In the genomic region with DNA sequence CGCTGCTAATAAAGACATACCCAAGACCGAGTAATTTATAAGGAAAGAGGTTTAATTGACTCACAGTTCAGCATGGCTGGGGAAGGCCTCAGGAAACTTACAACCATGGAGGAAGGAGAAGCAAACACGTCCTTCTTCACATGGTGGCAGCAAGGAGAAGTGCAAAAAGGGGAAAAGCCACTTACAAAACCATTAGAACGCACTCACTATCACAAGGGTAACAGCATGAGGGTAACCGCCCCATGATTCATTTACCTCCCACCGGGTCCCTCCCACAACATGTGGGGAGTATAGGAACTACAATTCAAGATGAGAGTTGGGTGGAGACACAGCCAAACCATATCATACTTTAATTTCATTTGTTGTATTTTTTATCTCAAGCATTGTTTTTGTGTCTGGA, we compare ENCODE assay signal across 27 cellular contexts.
DNase-seq lines count a peak whose midpoint lies in the region; ATAC-seq and TF ChIP-seq lines count a peak whose summit lies in the region.
"Had no signal": no experiment of that assay in that cellular context is flagged by ENCODE, and none has a peak within 500 bp of the region (broad histone marks: within the 10 kb centered on the region; RNA-seq: fewer than 3 reads in every experiment).

No MANE protein-coding gene starts in this region.

- DNase-seq in A673 (ENCODE audit: low spot score) (peak; percentile 34), HUDEP-2 (lab: John Stamatoyannopoulos, UW; ENCODE audit: unreplicated experiment in 76 of 76) (peak in 45 of 76 experiments; percentile 0 to 74 (median 27)), RKO (ENCODE audit: low spot score) (peak; percentile 17), fibroblast of mammary gland (ENCODE audit: low read depth) (peak; percentile 20), progenitor cell of endocrine pancreas (ENCODE audit: low spot score, unreplicated experiment) (no peak)
- no peak for DNase-seq in activated naive CD4-positive, alpha-beta T cell treated with anti-CD3 and anti-CD28 coated beads, Interleukin-2, amount 50 U/mL, for 72 hours (ENCODE audit: low spot score in 2 of 2)
- DNase-seq: activated CD4-positive, alpha-beta memory T cell treated with anti-CD3 and anti-CD28 coated beads, Interleukin-2, amount 10 ng/mL, durations not matched to agents 7 days and 5 days; activated CD4-positive, CD25-positive, alpha-beta regulatory T cell; activated effector memory CD4-positive, alpha-beta T cell treated with Interleukin-2 at 50 U/mL for 16 hours; activated naive CD8-positive, alpha-beta T cell treated with anti-CD3 and anti-CD28 coated beads, Interleukin-2, amount 10 ng/mL, durations not matched to agents 7 days and 5 days; cerebellar nuclear complex; head of caudate nucleus; KG1; left cardiac atrium; mesenchymal stem cell; MM.1S; NCI-H187 treated with DMSO at 0.1 percent for 48 hours; NCI-H526; occipital lobe; stimulated activated CD4-positive, alpha-beta T cell treated with anti-CD3 and anti-CD28 coated beads, Interleukin-12 subunit alpha, Interleukin-12 subunit beta, amount 100 ng/mL, for 4 hours; stimulated activated CD4-positive, alpha-beta T cell treated with anti-CD3 and anti-CD28 coated beads, Interleukin-4, amount 100 ng/mL, for 24 hours; stimulated activated naive CD4-positive, alpha-beta T cell had no signal

- POLR2A ChIA-PET in A673 (lab: Charles Lee; ENCODE audit: low non-redundant PET) = no interaction called here

- no peaks in the 10 kb centered on the region for H3K9me3 ChIP-seq in A673 (ENCODE audit: low read depth, low read length, poor library complexity, severe bottlenecking)
- H3K9me3 ChIP-seq: right atrium auricular region, thoracic aorta had no signal

- no peaks in the 10 kb centered on the region for H3K9me3 Mint-ChIP-seq in activated naive CD4-positive, alpha-beta T cell treated with anti-CD3 and anti-CD28 coated beads, Interleukin-2, amount 50 U/mL, for 72 hours
- no peaks in the 10 kb centered on the region for H3K9me3 Mint-ChIP-seq in progenitor cell of endocrine pancreas (ENCODE audit: low read depth)
- H3K9me3 Mint-ChIP-seq: activated CD4-positive, alpha-beta memory T cell treated with anti-CD3 and anti-CD28 coated beads, Interleukin-2, amount 10 ng/mL, durations not matched to agents 7 days and 5 days; activated naive CD8-positive, alpha-beta T cell treated with anti-CD3 and anti-CD28 coated beads, Interleukin-2, amount 10 ng/mL, durations not matched to agents 7 days and 5 days had no signal

- ATAC-seq in activated naive CD4-positive, alpha-beta T cell treated with anti-CD3 and anti-CD28 coated beads, Interleukin-2, amount 50 U/mL, for 72 hours = no peak
- no peak for ATAC-seq in GM21515 (IDR thresholded peaks at IDR 0.05; ENCODE audit: unreplicated experiment)
- ATAC-seq in activated CD4-positive, CD25-positive, alpha-beta regulatory T cell treated with anti-CD3 and anti-CD28 coated beads, Interleukin-2, amount 50 U/mL, for 24 hours = no peak
- ATAC-seq: left cardiac atrium had no signal

- intact Hi-C loops in A673 (cut with micrococcal nuclease; ENCODE audit: unreplicated experiment) = loop anchor here (2.0 kb wide), 1 partner anchor 24 kb away; no protein-coding TSS in a partner anchor

- no peaks in the 10 kb centered on the region for H3K4me1 ChIP-seq in A673 (ENCODE audit: insufficient read depth, low read length, poor library complexity, severe bottlenecking)
- H3K4me1 ChIP-seq: BLaER1 treated with 17β-estradiol and CSF1 and Interleukin-3, amounts not matched to agents 10 nM and 100 nM; right atrium auricular region had no signal

- H3K27ac Mint-ChIP-seq in activated naive CD4-positive, alpha-beta T cell treated with anti-CD3 and anti-CD28 coated beads, Interleukin-2, amount 50 U/mL, for 72 hours = no peak overlapping the region
- no peak overlapping the region for H3K27ac Mint-ChIP-seq in progenitor cell of endocrine pancreas
- H3K27ac Mint-ChIP-seq: activated CD4-positive, alpha-beta memory T cell treated with anti-CD3 and anti-CD28 coated beads, Interleukin-2, amount 10 ng/mL, durations not matched to agents 7 days and 5 days; activated naive CD8-positive, alpha-beta T cell treated with anti-CD3 and anti-CD28 coated beads, Interleukin-2, amount 10 ng/mL, durations not matched to agents 7 days and 5 days had no signal

- peaks cover 3% of the 10 kb centered on the region for H3K4me1 Mint-ChIP-seq in progenitor cell of endocrine pancreas (ENCODE audit: low read depth)
- H3K4me1 Mint-ChIP-seq: activated naive CD8-positive, alpha-beta T cell treated with anti-CD3 and anti-CD28 coated beads, Interleukin-2, amount 10 ng/mL, durations not matched to agents 7 days and 5 days had no signal

- TF ChIP-seq CTCF in A673 (conservative IDR thresholded peaks at IDR 0.05; ENCODE audit: low read depth, low read length) (no peak), fibroblast of mammary gland (conservative IDR thresholded peaks at IDR 0.05; ENCODE audit: control insufficient read depth, insufficient read depth, low read depth, low read length) (no peak), progenitor cell of endocrine pancreas (IDR thresholded peaks at IDR 0.05; ENCODE audit: unreplicated experiment) (no peak)

- H3K36me3 Mint-ChIP-seq in activated naive CD4-positive, alpha-beta T cell treated with anti-CD3 and anti-CD28 coated beads, Interleukin-2, amount 50 U/mL, for 72 hours = peaks cover 13 to 15% of the 10 kb centered on the region in 2 donors
- peaks cover 8% of the 10 kb centered on the region for H3K36me3 Mint-ChIP-seq in progenitor cell of endocrine pancreas (ENCODE audit: insufficient read depth)

- H3K27me3 ChIP-seq in A673 (replicated peaks; ENCODE audit: insufficient read depth, low read depth, low read length, poor library complexity) = no peaks in the 10 kb centered on the region
- H3K27me3 ChIP-seq: BLaER1 treated with 17β-estradiol and CSF1 and Interleukin-3, amounts not matched to agents 10 nM and 100 nM; right atrium auricular region had no signal

- H3K27ac ChIP-seq in A673 (ENCODE audit: low read depth, low read length, poor library complexity, severe bottlenecking) = no peak overlapping the region
- H3K27ac ChIP-seq: BLaER1 treated with 17β-estradiol and CSF1 and Interleukin-3, amounts not matched to agents 10 nM and 100 nM; right atrium auricular region; thoracic aorta had no signal

- H3K4me3 ChIP-seq in A673 (ENCODE audit: low read depth, low read length, poor library complexity, severe bottlenecking) (no peak overlapping the region), fibroblast of mammary gland (ENCODE audit: control insufficient read depth, low read depth, low read length) (no peak overlapping the region)
- H3K4me3 ChIP-seq: BLaER1 treated with 17β-estradiol and CSF1 and Interleukin-3, amounts not matched to agents 10 nM and 100 nM; right atrium auricular region; thoracic aorta had no signal

- no peaks in the 10 kb centered on the region for H3K27me3 Mint-ChIP-seq in progenitor cell of endocrine pancreas
- H3K27me3 Mint-ChIP-seq: activated CD4-positive, alpha-beta memory T cell treated with anti-CD3 and anti-CD28 coated beads, Interleukin-2, amount 10 ng/mL, durations not matched to agents 7 days and 5 days; activated naive CD8-positive, alpha-beta T cell treated with anti-CD3 and anti-CD28 coated beads, Interleukin-2, amount 10 ng/mL, durations not matched to agents 7 days and 5 days had no signal

- no TSS peak for BruUV-seq in A673 (replicated peaks; lab: Mats Ljungman, UMichigan)

- CTCF ChIA-PET in A673 (lab: Charles Lee) = no interaction called here

- no peaks in the 10 kb centered on the region for H3K36me3 ChIP-seq in A673 (ENCODE audit: insufficient read depth, low read length, poor library complexity, severe bottlenecking)
- H3K36me3 ChIP-seq: right atrium auricular region, thoracic aorta had no signal

- no peak overlapping the region for H3K4me3 Mint-ChIP-seq in progenitor cell of endocrine pancreas (ENCODE audit: low read depth)
- H3K4me3 Mint-ChIP-seq: activated CD4-positive, alpha-beta memory T cell treated with anti-CD3 and anti-CD28 coated beads, Interleukin-2, amount 10 ng/mL, durations not matched to agents 7 days and 5 days; activated naive CD8-positive, alpha-beta T cell treated with anti-CD3 and anti-CD28 coated beads, Interleukin-2, amount 10 ng/mL, durations not matched to agents 7 days and 5 days had no signal

Comparison
In these comparisons a context has a peak if more than half of its experiments do, and no peak if none do; other contexts are left out.
1. DNase-seq: peak in A673 (single experiment), HUDEP-2 (45 of 76), RKO (single experiment) and fibroblast of mammary gland (single experiment); none in activated naive CD4-positive, alpha-beta T cell treated with anti-CD3 and anti-CD28 coated beads, Interleukin-2, amount 50 U/mL, for 72 hours (0 of 2) and progenitor cell of endocrine pancreas (single experiment).